8 cellular contexts compared by ENCODE assay signal in genomic region chr1:150610576-150610975, GRCh38. TPM values are rescaled to one million over a fixed set of nuclear protein-coding genes. Genes with fewer than 3 reads are reported as not detected.
DNase-seq lines count a peak whose midpoint lies in the region; ATAC-seq and TF ChIP-seq lines count a peak whose summit lies in the region.

No MANE protein-coding gene starts in this region.

- H3K9ac ChIP-seq in mucosa of rectum (ENCODE audit: low read depth in 1 of 2, low read length in 2 of 2), result no peak overlapping the region

- H3K9me3 Mint-ChIP-seq in activated T-cell treated with anti-CD3 and anti-CD28 coated beads, Interleukin-2, amount 50 U/mL, for 24 hours, result no peaks in the 10 kb centered on the region
- no peaks in the 10 kb centered on the region for H3K9me3 Mint-ChIP-seq in MCF 10A (ENCODE audit: unreplicated experiment)

- no peak for TF ChIP-seq EP300 in transverse colon (IDR thresholded peaks at IDR 0.05; ENCODE audit: low read depth)

- H3K4me1 Mint-ChIP-seq in activated T-cell treated with anti-CD3 and anti-CD28 coated beads, Interleukin-2, amount 50 U/mL, for 24 hours (ENCODE audit: low read depth), result peaks cover 56% of the 10 kb centered on the region
- peaks cover 39% of the 10 kb centered on the region for H3K4me1 Mint-ChIP-seq in MCF 10A (ENCODE audit: insufficient read depth, unreplicated experiment)

- TF ChIP-seq POLR2A in transverse colon (IDR thresholded peaks at IDR 0.05), result no peak

- ATAC-seq in GM18873 (IDR thresholded peaks at IDR 0.05; ENCODE audit: low FRiP score, unreplicated experiment), result no peak

- in situ Hi-C loops in transverse colon (cut with MboI; ENCODE audit: low pct_ligation_motif_present in 1 of 4, low pct_unique_long_range_greater_than_20kb in 1 of 4, low sequenced_read_pairs in 3 of 4), result loop anchor here in 2 of 4 donors (5.0 to 10.0 kb wide), 2 partner anchors 43 to 46 kb away; no protein-coding TSS in a partner anchor

- H3K27me3 ChIP-seq in mucosa of rectum (ENCODE audit: control insufficient read depth in 2 of 2, insufficient read depth in 2 of 2, low read length in 2 of 2) (no peaks in the 10 kb centered on the region), transverse colon (no peaks in the 10 kb centered on the region)

- TF ChIP-seq CTCF in MCF 10A (IDR thresholded peaks at IDR 0.05; ENCODE audit: unreplicated experiment) (no peak), transverse colon (IDR thresholded peaks at IDR 0.05) (no peak)

- peaks cover 34% of the 10 kb centered on the region for H3K36me3 Mint-ChIP-seq in activated T-cell treated with anti-CD3 and anti-CD28 coated beads, Interleukin-2, amount 50 U/mL, for 24 hours (ENCODE audit: low read depth)
- H3K36me3 Mint-ChIP-seq in MCF 10A (ENCODE audit: insufficient read depth, unreplicated experiment), result peaks cover 44% of the 10 kb centered on the region

- POLR2A ChIA-PET in MCF 10A (lab: Yijun Ruan, JAX), result interaction anchor here (2.0 to 25.5 kb wide), 3 partner anchors 12 to 38 kb away, joined by 8 to 1125 read pairs (median 149); partner anchors contain the start of genes ENSA and MCL1

- H3K36me3 ChIP-seq in mucosa of rectum (ENCODE audit: control insufficient read depth in 2 of 2, insufficient read depth in 2 of 2, low read length in 2 of 2), result peaks cover 0 to 3% of the 10 kb centered on the region in 2 donors
- no peaks in the 10 kb centered on the region for H3K36me3 ChIP-seq in transverse colon

- H3K9me3 ChIP-seq in mucosa of rectum (ENCODE audit: control insufficient read depth in 2 of 2, low read length in 2 of 2), result no peaks in the 10 kb centered on the region
- H3K9me3 ChIP-seq in transverse colon, result no peaks in the 10 kb centered on the region

- CTCF ChIA-PET in MCF 10A (lab: Yijun Ruan, JAX), result interaction anchor here (1.0 kb wide), 1 partner anchor 11 kb away, joined by 4 read pairs; no protein-coding TSS in a partner anchor

- no peak for DNase-seq in activated T-cell treated with anti-CD3 and anti-CD28 coated beads, Interleukin-2, amount 50 U/mL, for 24 hours
- no peak for DNase-seq in activated T-cell treated with anti-CD3 and anti-CD28 coated beads, Interleukin-2, amount 50 U/mL, for 1 hour
- no peak for DNase-seq in MCF 10A (ENCODE audit: unreplicated experiment)
- DNase-seq in transverse colon, result no peak
- DNase-seq in activated gamma-delta T cell (lab: John Stamatoyannopoulos, UW), result no peak
- no peak for DNase-seq in mucosa of gallbladder (ENCODE audit: low spot score)

- intact Hi-C loops in MCF 10A (cut with micrococcal nuclease) (loop anchor here (2.0 kb wide), 1 partner anchor 32 kb away; the partner anchor contains the start of gene MCL1), transverse colon (cut with DNase I; ENCODE audit: low total_unique reads) (no loop called here)

- peak overlapping the region; percentile 96 for H3K27ac Mint-ChIP-seq in activated T-cell treated with anti-CD3 and anti-CD28 coated beads, Interleukin-2, amount 50 U/mL, for 24 hours
- peak overlapping the region; percentile 84 for H3K27ac Mint-ChIP-seq in MCF 10A (ENCODE audit: low read depth, unreplicated experiment)

- H3K27me3 Mint-ChIP-seq in activated T-cell treated with anti-CD3 and anti-CD28 coated beads, Interleukin-2, amount 50 U/mL, for 24 hours, result no peaks in the 10 kb centered on the region
- no peaks in the 10 kb centered on the region for H3K27me3 Mint-ChIP-seq in MCF 10A (ENCODE audit: insufficient read depth, unreplicated experiment)

- WGBS in transverse colon (ENCODE audit: low coverage in 1 of 2), 2 donors, result 92 to 100% methylated on average over 3 to 4 of the region's 4 CpGs

- H3K27ac ChIP-seq in mucosa of rectum (ENCODE audit: low read depth in 2 of 2, low read length in 2 of 2) (peak overlapping the region; percentile 87 to 88), transverse colon (peak overlapping the region; percentile 88 to 94 (median 90))

- BruUV-seq in MCF 10A (replicated peaks; lab: Mats Ljungman, UMichigan), result no TSS peak

- H3K4me3 ChIP-seq in mucosa of rectum (ENCODE audit: low read length in 2 of 2) (no peak overlapping the region), transverse colon (no peak overlapping the region)

- H3K4me1 ChIP-seq in mucosa of rectum (ENCODE audit: control insufficient read depth in 2 of 2, insufficient read depth in 2 of 2, low read length in 2 of 2), result peaks cover 33 to 45% of the 10 kb centered on the region in 2 donors
- H3K4me1 ChIP-seq in transverse colon, result peaks cover 39 to 66% (median 50%) of the 10 kb centered on the region in 4 donors

- H3K4me3 Mint-ChIP-seq in activated T-cell treated with anti-CD3 and anti-CD28 coated beads, Interleukin-2, amount 50 U/mL, for 24 hours, result no peak overlapping the region
- no peak overlapping the region for H3K4me3 Mint-ChIP-seq in MCF 10A (ENCODE audit: unreplicated experiment)

RNA-seq across cellular contexts. Expression of gene ENSA, which starts 18.8 kb away (rescaled TPM):
- total RNA-seq in MCF 10A (2022) (261 and 294 TPM in 2 replicates), transverse colon (100 to 1,000 TPM; 111 to 174 (median 158) TPM), mucosa of gallbladder (181 TPM)

RNA-seq across cellular contexts. Expression of gene MCL1, which starts 31.2 kb away (rescaled TPM):
- total RNA-seq in MCF 10A (2022), result 497 and 624 TPM in 2 replicates
- total RNA-seq in transverse colon, result 100 to 1,000 TPM; 176 to 395 (median 269) TPM
- 231 TPM for total RNA-seq in mucosa of gallbladder
